8 cellular contexts compared by ENCODE assay signal in genomic region chr20:24781061-24781980, GRCh38.
DNase-seq lines count a peak whose midpoint lies in the region; ATAC-seq and TF ChIP-seq lines count a peak whose summit lies in the region.

No MANE protein-coding gene starts in this region.

- no peak overlapping the region for H3K27ac ChIP-seq in right lobe of liver

- intact Hi-C loops in right lobe of liver (cut with DNase I) = loop anchor here in 1 of 2 donors (5.0 kb wide), 1 partner anchor 619 kb away; no protein-coding TSS in a partner anchor

- TF ChIP-seq POLR2A in right lobe of liver (IDR thresholded peaks at IDR 0.05) = no peak

- no peaks in the 10 kb centered on the region for H3K4me1 ChIP-seq in right lobe of liver

- H3K9me3 ChIP-seq in right lobe of liver = no peaks in the 10 kb centered on the region

- no peak overlapping the region for H3K4me3 Mint-ChIP-seq in brain

- 59% methylated on average over 11 of the region's 13 CpGs for WGBS in right lobe of liver (ENCODE audit: insufficient coverage, low coverage, low lambda C conversion rate, missing lambda C conversion rate)

- peak; percentile 27 for DNase-seq in activated CD4-positive, CD25-positive, alpha-beta regulatory T cell treated with anti-CD3 and anti-CD28 coated beads, Interleukin-2, amount 50 U/mL, for 72 hours
- DNase-seq in NCI-H1092 (lab: John Stamatoyannopoulos, UW) (peak; percentile 11), right lobe of liver (peak in 2 of 3 donors; percentile 34 to 51)

- H3K4me1 Mint-ChIP-seq in brain = peaks cover 5% of the 10 kb centered on the region

- TF ChIP-seq CTCF in brain (conservative IDR thresholded peaks at IDR 0.05) (peak; percentile 37 to 63), right lobe of liver (IDR thresholded peaks at IDR 0.05) (peak; percentile 46 to 70 (median 48))

- no peak overlapping the region for H3K4me3 ChIP-seq in right lobe of liver

- no peaks in the 10 kb centered on the region for H3K36me3 ChIP-seq in right lobe of liver

- no peak overlapping the region for H3K27ac Mint-ChIP-seq in brain

- H3K36me3 Mint-ChIP-seq in brain = no peaks in the 10 kb centered on the region

- H3K9me3 Mint-ChIP-seq in brain = peaks cover 0 to 1% (median 0%) of the 10 kb centered on the region in 5 experiments

- no peak for ATAC-seq in activated CD4-positive, CD25-positive, alpha-beta regulatory T cell treated with anti-CD3 and anti-CD28 coated beads, Interleukin-2, amount 50 U/mL, for 24 hours
- ATAC-seq in right lobe of liver (peak; percentile 63 to 76 (median 66)), GM21515 (IDR thresholded peaks at IDR 0.05; ENCODE audit: unreplicated experiment) (no peak), GM18517 (IDR thresholded peaks at IDR 0.05; ENCODE audit: unreplicated experiment) (no peak), GM21423 (IDR thresholded peaks at IDR 0.05; ENCODE audit: unreplicated experiment) (no peak)

- H3K27me3 ChIP-seq in right lobe of liver = no peaks in the 10 kb centered on the region

- H3K27me3 Mint-ChIP-seq in brain = peaks cover 12% of the 10 kb centered on the region

Comparison
In these comparisons a context has a peak if more than half of its experiments do, and no peak if none do; other contexts are left out.
1. ATAC-seq: peak in right lobe of liver (4 of 4); none in activated CD4-positive, CD25-positive, alpha-beta regulatory T cell treated with anti-CD3 and anti-CD28 coated beads, Interleukin-2, amount 50 U/mL, for 24 hours (0 of 2), GM21515 (single experiment), GM18517 (single experiment) and GM21423 (single experiment).
2. Peak in every context shown above with its lines, with median percentiles within 50 percentile points of each other: DNase-seq.